Comparison of ENCODE assay signal across 9 cellular contexts in genomic region chr7:108294595-108294994, GRCh38.
DNase-seq lines count a peak whose midpoint lies in the region; ATAC-seq and FAIRE-seq lines count a peak whose summit lies in the region.
"Had no signal": no experiment of that assay in that cellular context is flagged by ENCODE, and none has a peak within 500 bp of the region (broad histone marks: within the 10 kb centered on the region; RNA-seq: fewer than 3 reads in every experiment).

No MANE protein-coding gene starts in this region.

- no peaks in the 10 kb centered on the region for H3K79me2 ChIP-seq in ACC112 (ENCODE audit: control insufficient read depth, insufficient read depth, low read length, unreplicated experiment)

- H3K27me3 ChIP-seq in ACC112 (ENCODE audit: insufficient read depth, low read length) (no peaks in the 10 kb centered on the region), small intestine (ENCODE audit: control insufficient read depth in 2 of 2, insufficient read depth in 2 of 2, low read length in 2 of 2) (peaks cover 0 to 2% of the 10 kb centered on the region in 2 donors)

- FAIRE-seq in small intestine (lab: Jason Lieb, UNC): no peak

- H3K27ac ChIP-seq in ACC112 (ENCODE audit: low read depth, low read length) (peak overlapping the region; percentile 73), small intestine (ENCODE audit: low read depth in 1 of 2, low read length in 1 of 2) (no peak overlapping the region)

- H2AFZ ChIP-seq in ACC112 (ENCODE audit: low read length, unreplicated experiment): peak overlapping the region; percentile 14

- WGBS in small intestine, 3 donors: 49 to 68% (median 56%) methylated on average over 4 of the region's 4 CpGs

- no peaks in the 10 kb centered on the region for H3K9me3 ChIP-seq in small intestine (ENCODE audit: control insufficient read depth, low read depth)

- H3K36me3 ChIP-seq in ACC112 (ENCODE audit: insufficient read depth, low read length) (no peaks in the 10 kb centered on the region), small intestine (ENCODE audit: control insufficient read depth in 2 of 2, insufficient read depth in 2 of 2, low read length in 2 of 2) (no peaks in the 10 kb centered on the region)

- ATAC-seq in GM18909 (IDR thresholded peaks at IDR 0.05; ENCODE audit: poor library complexity, unreplicated experiment) (peak; percentile 98), HG02973 (IDR thresholded peaks at IDR 0.05; ENCODE audit: unreplicated experiment) (peak; percentile 82)

- DNase-seq in NOMO-1 (lab: John Stamatoyannopoulos, UW; ENCODE audit: unreplicated experiment in 2 of 2) (peak; percentile 57 to 69), inferior parietal cortex (ENCODE audit: extremely low spot score) (no peak), HuH-7 (ENCODE audit: low spot score) (no peak), small intestine (no peak)
- DNase-seq in activated T-cell treated with anti-CD3 and anti-CD28 coated beads, Interleukin-2, amount 50 U/mL, for 1 hour: no peak
- DNase-seq: activated naive CD8-positive, alpha-beta T cell treated with anti-CD3 and anti-CD28 coated beads, Interleukin-2, amount 10 ng/mL, durations not matched to agents 7 days and 5 days had no signal

- H3K4me1 ChIP-seq in ACC112 (ENCODE audit: control insufficient read depth, insufficient read depth, low read length, unreplicated experiment) (peaks cover 44% of the 10 kb centered on the region), small intestine (ENCODE audit: control insufficient read depth in 2 of 2, insufficient read depth in 1 of 2, low read depth in 1 of 2, low read length in 1 of 2) (peaks cover 0 to 2% of the 10 kb centered on the region in 2 donors)

- H3K4me3 ChIP-seq in ACC112 (ENCODE audit: low read depth, low read length): no peak overlapping the region
- H3K4me3 ChIP-seq in small intestine (ENCODE audit: low read depth in 1 of 2, low read length in 2 of 2): no peak overlapping the region

Comparison
In these comparisons a context has a peak if more than half of its experiments do, and no peak if none do; other contexts are left out.
1. DNase-seq: peak in NOMO-1 (2 of 2); none in inferior parietal cortex (single experiment), activated T-cell treated with anti-CD3 and anti-CD28 coated beads, Interleukin-2, amount 50 U/mL, for 1 hour (single experiment), HuH-7 (single experiment) and small intestine (single experiment).